Comparison of ENCODE assay signal across 34 cellular contexts in the genomic region with DNA sequence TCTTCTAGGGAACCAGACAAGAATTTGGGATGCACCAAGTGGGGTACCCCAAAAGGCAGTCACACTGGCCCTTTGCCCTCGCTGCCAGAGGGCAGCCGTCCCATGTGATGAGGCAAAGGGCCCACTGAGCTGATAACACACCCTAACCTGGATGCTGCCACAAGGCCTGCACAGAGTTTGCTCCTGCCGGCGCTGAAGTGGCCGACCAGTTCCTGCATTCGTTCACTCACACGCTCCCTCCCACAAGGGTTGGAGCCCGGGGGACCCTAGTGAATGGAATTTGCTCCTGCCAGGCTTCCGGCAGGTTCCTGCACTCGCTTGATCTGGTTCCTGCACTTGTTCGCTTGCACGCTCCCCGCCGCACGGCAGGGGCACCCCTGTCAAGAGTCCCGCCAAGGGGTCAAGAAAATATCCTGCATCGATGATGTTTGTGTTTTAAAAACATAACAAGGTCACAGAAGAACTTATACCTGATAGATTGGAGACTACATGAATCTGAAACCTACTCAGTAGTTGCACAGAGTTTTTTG.
"Had no signal": no experiment of that assay in that cellular context is flagged by ENCODE, and none has a peak within 500 bp of the region (broad histone marks: within the 10 kb centered on the region; RNA-seq: fewer than 3 reads in every experiment).

No MANE protein-coding gene starts in this region.

- H3K9me3 ChIP-seq: MG63 had no signal

- H3K27me3 ChIP-seq: MG63 had no signal

- DNase-seq: Karpas-422, Kasumi-1, KG1, MG63, MM.1S, MV-4-11, NCI-H1048, NCI-H1092, NCI-H1092 treated with DMSO at 0.1 percent for 48 hours, NCI-H1105, NCI-H1105 treated with DMSO at 0.1 percent for 48 hours, NCI-H1417, NCI-H1417 treated with DMSO at 0.1 percent for 48 hours, NCI-H1436, NCI-H1436 treated with DMSO at 0.1 percent for 48 hours, NCI-H146, NCI-H1694, NCI-H1694 treated with DMSO at 0.1 percent for 48 hours, NCI-H187, NCI-H187 treated with DMSO at 0.1 percent for 48 hours, NCI-H1930, NCI-H2029, NCI-H2029 treated with DMSO at 0.1 percent for 48 hours, NCI-H2081, NCI-H2081 treated with DMSO at 0.1 percent for 48 hours, NCI-H2107, NCI-H2171, NCI-H2171 treated with DMSO at 0.1 percent for 48 hours, NCI-H2227 treated with DMSO at 0.1 percent for 48 hours, NCI-H226, NCI-H345, NCI-H446, NCI-H446 treated with DMSO at 0.1 percent for 48 hours had no signal

- H3K4me2 ChIP-seq: KMS-11 had no signal

- H3K9ac ChIP-seq: KMS-11 had no signal

- H3K36me3 ChIP-seq: MG63 had no signal

- H3K4me3 ChIP-seq: MG63 had no signal

- H3K27ac ChIP-seq: KMS-11 had no signal
